16 cellular contexts compared by ENCODE assay signal in the genomic region with DNA sequence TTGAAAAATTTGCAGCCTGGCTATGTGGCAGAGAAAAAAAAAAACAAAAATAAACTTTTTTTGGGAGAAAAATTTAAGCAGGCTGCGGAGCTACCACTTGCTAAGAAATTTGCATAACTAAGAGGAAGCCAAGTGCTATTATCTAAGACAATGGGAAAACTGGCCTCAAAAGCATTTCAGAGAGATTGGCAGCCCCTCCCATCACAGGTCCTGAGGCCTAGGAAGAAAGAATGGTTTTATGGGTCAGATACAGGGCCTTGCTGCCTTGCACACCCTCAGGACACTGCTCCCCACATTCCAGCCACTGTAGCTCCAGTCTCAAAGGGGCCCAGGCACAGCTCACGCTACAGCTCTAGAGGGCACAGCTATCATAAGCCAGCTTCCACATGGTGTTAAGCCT.
"Had no signal": no experiment of that assay in that cellular context is flagged by ENCODE, and none has a peak within 500 bp of the region (broad histone marks: within the 10 kb centered on the region; RNA-seq: fewer than 3 reads in every experiment).

No MANE protein-coding gene starts in this region.

- H3K9me3 ChIP-seq: heart right ventricle, sigmoid colon, stomach, thoracic aorta, transverse colon had no signal

- DNase-seq: central memory CD4-positive, alpha-beta T cell; effector CD8-positive, alpha-beta T cell; heart right ventricle; hypothalamus; mammary epithelial cell; sigmoid colon; stimulated activated naive CD4-positive, alpha-beta T cell; stomach; substantia nigra; transverse colon had no signal

- H3K36me3 ChIP-seq: heart right ventricle, sigmoid colon, stomach, thoracic aorta, transverse colon had no signal

- H3K4me3 ChIP-seq: coronary artery, heart right ventricle, sigmoid colon, skin epidermis, stomach, thoracic aorta, transverse colon had no signal

- ATAC-seq: esophagus mucosa; heart right ventricle; left lobe of liver; natural killer cell treated with Interleukin-12 subunit alpha and Interleukin-12 subunit beta and Interleukin-15 and Interleukin-18, amount 100 ng/mL, for 72 hours had no signal

- H3K4me1 ChIP-seq: heart right ventricle, sigmoid colon, stomach, transverse colon had no signal

- H3K27ac ChIP-seq: coronary artery, heart right ventricle, sigmoid colon, skin epidermis, stomach, thoracic aorta, transverse colon had no signal

- H3K27me3 ChIP-seq: heart right ventricle, sigmoid colon, stomach, transverse colon had no signal
